10 cellular contexts compared by ENCODE assay signal in the genomic region with DNA sequence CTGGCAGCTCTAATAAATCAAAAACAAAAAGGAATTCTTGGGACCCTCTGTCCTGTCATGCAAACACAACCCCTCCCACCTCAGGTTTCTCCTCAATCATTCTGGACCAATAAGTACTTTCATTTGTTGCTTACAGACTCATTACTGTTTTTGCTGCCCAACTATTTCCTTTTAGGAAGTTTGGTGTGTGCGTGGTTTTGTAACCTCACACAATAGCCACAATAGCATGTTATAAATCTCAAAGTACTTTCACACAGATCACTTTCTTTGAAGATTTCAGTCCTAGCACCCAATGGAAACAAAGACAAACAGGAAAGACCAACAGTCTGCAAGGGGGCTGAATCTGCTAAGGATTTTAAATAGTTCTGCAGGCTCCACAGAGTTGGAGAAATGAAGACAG. TPM values are rescaled to one million over a fixed set of nuclear protein-coding genes. Genes with fewer than 3 reads are reported as not detected.
DNase-seq lines count a peak whose midpoint lies in the region; ATAC-seq, FAIRE-seq and TF ChIP-seq lines count a peak whose summit lies in the region.
"Had no signal": no experiment of that assay in that cellular context is flagged by ENCODE, and none has a peak within 500 bp of the region (broad histone marks: within the 10 kb centered on the region; RNA-seq: fewer than 3 reads in every experiment).

No MANE protein-coding gene starts in this region.

- H3K9me3 ChIP-seq in HepG2 (ENCODE audit: low read length) (no peaks in the 10 kb centered on the region), right lobe of liver (no peaks in the 10 kb centered on the region), keratinocyte (ENCODE audit: control insufficient read depth, low read depth, low read length) (no peaks in the 10 kb centered on the region), vagina (no peaks in the 10 kb centered on the region)

- no peak for TF ChIP-seq CTCF in HepG2 (CRISPR knock-in tag; IDR thresholded peaks at IDR 0.05)
- no peak for TF ChIP-seq CTCF in right lobe of liver (IDR thresholded peaks at IDR 0.05)
- no peak for TF ChIP-seq CTCF in keratinocyte (optimal IDR thresholded peaks at IDR 0.05 in 1 of 3, IDR thresholded peaks at IDR 0.05 in 1 of 3, conservative IDR thresholded peaks at IDR 0.05 in 1 of 3; ENCODE audit: extremely low read depth in 1 of 3, insufficient read depth in 2 of 3, low read length in 3 of 3)
- TF ChIP-seq CTCF in vagina (IDR thresholded peaks at IDR 0.05) = no peak

- peaks cover 62% of the 10 kb centered on the region for H3K4me1 Mint-ChIP-seq in activated naive CD8-positive, alpha-beta T cell treated with anti-CD3 and anti-CD28 coated beads for 36 hours

- H3K4me1 ChIP-seq in HepG2 (ENCODE audit: insufficient read depth, low read length) = peaks cover 85% of the 10 kb centered on the region
- peaks cover 0 to 65% (median 31%) of the 10 kb centered on the region in 4 donors for H3K4me1 ChIP-seq in right lobe of liver
- H3K4me1 ChIP-seq in keratinocyte (ENCODE audit: control insufficient read depth, extremely low read depth, insufficient read depth, low read length) = peaks cover 70% of the 10 kb centered on the region
- peaks cover 85% of the 10 kb centered on the region for H3K4me1 ChIP-seq in vagina

- CTCF ChIA-PET in HepG2 (lab: Yijun Ruan, JAX; ENCODE audit: low intra/inter-chr PET ratio, low total read pairs) = no interaction called here

- DNase-seq in HepG2 (ENCODE audit: low spot score) = peak; percentile 25
- DNase-seq in right lobe of liver = no peak
- DNase-seq in activated naive CD8-positive, alpha-beta T cell treated with anti-CD3 and anti-CD28 coated beads for 36 hours = peak; percentile 19
- DNase-seq in keratinocyte (ENCODE audit: low read depth, low spot score) = no peak
- no peak for DNase-seq in vagina (ENCODE audit: extremely low spot score in 2 of 2)
- DNase-seq: NCI-H748 treated with DMSO at 0.1 percent for 48 hours had no signal

- peaks cover 25% of the 10 kb centered on the region for H3K36me3 Mint-ChIP-seq in activated naive CD8-positive, alpha-beta T cell treated with anti-CD3 and anti-CD28 coated beads for 36 hours

- FAIRE-seq in HepG2 (lab: Jason Lieb, UNC) = no peak
- no peak for FAIRE-seq in keratinocyte (lab: Jason Lieb, UNC)

- peak overlapping the region; percentile 32 for H3K4me3 Mint-ChIP-seq in activated naive CD8-positive, alpha-beta T cell treated with anti-CD3 and anti-CD28 coated beads for 36 hours

- H4K20me1 ChIP-seq in HepG2 (ENCODE audit: insufficient read depth, low read length) (peaks cover 66% of the 10 kb centered on the region), keratinocyte (ENCODE audit: control insufficient read depth, extremely low read depth, insufficient read depth, low read length) (peaks cover 20% of the 10 kb centered on the region)

- H3K36me3 ChIP-seq in HepG2 (replicated peaks in 1 of 2; ENCODE audit: control insufficient read depth in 1 of 2, insufficient read depth in 2 of 2, low read length in 2 of 2) (peaks cover 0 to 7% of the 10 kb centered on the region in 2 experiments; a peak in 1 of 5 replicates), right lobe of liver (no peaks in the 10 kb centered on the region), keratinocyte (ENCODE audit: control insufficient read depth in 2 of 2, extremely low read depth in 1 of 2, insufficient read depth in 2 of 2, low read length in 2 of 2) (peaks cover 1 to 9% of the 10 kb centered on the region in 2 experiments), vagina (no peaks in the 10 kb centered on the region)

- intact Hi-C loops in HepG2 (cut with micrococcal nuclease; ENCODE audit: unreplicated experiment) = no loop called here
- intact Hi-C loops in right lobe of liver (cut with DNase I) = no loop called here
- intact Hi-C loops in vagina (cut with DNase I) = no loop called here

- dilution Hi-C loops in keratinocyte (cut with MboI; ENCODE audit: extremely low pct_ligation_motif_present, low sequenced_read_pairs) = no loop called here

- no peak for TF ChIP-seq EP300 in HepG2 (IDR thresholded peaks at IDR 0.05; ENCODE audit: low read depth in 2 of 2, low read length in 2 of 2)
- TF ChIP-seq EP300 in HepG2 (CRISPR knock-in tag; IDR thresholded peaks at IDR 0.05; ENCODE audit: borderline replicate concordance) = no peak

- no peak for TF ChIP-seq POLR2A in HepG2 (IDR thresholded peaks at IDR 0.05; ENCODE audit: insufficient read depth in 1 of 2, low read depth in 2 of 2, low read length in 2 of 2)
- no peak for TF ChIP-seq POLR2A in right lobe of liver (IDR thresholded peaks at IDR 0.05)
- TF ChIP-seq POLR2A in vagina (IDR thresholded peaks at IDR 0.05) = no peak

- peak overlapping the region; percentile 66 for H3K27ac Mint-ChIP-seq in activated naive CD8-positive, alpha-beta T cell treated with anti-CD3 and anti-CD28 coated beads for 36 hours

- in situ Hi-C loops in HepG2 (cut with HindIII; ENCODE audit: extremely low pct_ligation_motif_present, low pct_unique_long_range_greater_than_20kb) = no loop called here

- peaks cover 96% of the 10 kb centered on the region for H3K79me2 ChIP-seq in HepG2 (ENCODE audit: insufficient read depth, low read length)
- peaks cover 97% of the 10 kb centered on the region for H3K79me2 ChIP-seq in keratinocyte (ENCODE audit: control insufficient read depth, insufficient read depth, low read length)

- H3K27ac ChIP-seq in HepG2 (ENCODE audit: extremely low read length, insufficient read depth, low read length) = peak overlapping the region; percentile 43
- H3K27ac ChIP-seq in right lobe of liver = no peak overlapping the region
- H3K27ac ChIP-seq in keratinocyte (ENCODE audit: control insufficient read depth, insufficient read depth, low read length) = peak overlapping the region; percentile 9
- H3K27ac ChIP-seq in vagina = peak overlapping the region; percentile 54

- ATAC-seq in HepG2 = no peak
- ATAC-seq in right lobe of liver = no peak
- no peak for ATAC-seq in HG03432 (IDR thresholded peaks at IDR 0.05; ENCODE audit: unreplicated experiment)
- no peak for ATAC-seq in HG03571 (IDR thresholded peaks at IDR 0.05; ENCODE audit: unreplicated experiment)
- no peak for ATAC-seq in GM18870 (IDR thresholded peaks at IDR 0.05; ENCODE audit: unreplicated experiment)
- ATAC-seq: HCT116 had no signal

- H3K4me3 ChIP-seq in HepG2 (replicated peaks in 1 of 3; ENCODE audit: insufficient read depth in 1 of 3, low read depth in 2 of 3, low read length in 3 of 3) (peak overlapping the region in 2 of 3 experiments; percentile 25; a peak in 1 of 6 replicates), right lobe of liver (no peak overlapping the region), keratinocyte (ENCODE audit: control insufficient read depth in 2 of 3, extremely low read depth in 1 of 3, insufficient read depth in 2 of 3, low read depth in 1 of 3, low read length in 3 of 3) (no peak overlapping the region), vagina (peak overlapping the region in 1 of 2 donors; percentile 2)

- no peak for TF ChIP-seq RAD21 in HepG2 (CRISPR knock-in tag; IDR thresholded peaks at IDR 0.05)

- H3K4me2 ChIP-seq in HepG2 (ENCODE audit: low read depth, low read length) = peak overlapping the region; percentile 91
- H3K4me2 ChIP-seq in keratinocyte (ENCODE audit: control insufficient read depth, extremely low read depth, insufficient read depth, low read depth, low read length) = peak overlapping the region; percentile 3

- no TSS peak for BruUV-seq in HepG2 (replicated peaks; lab: Mats Ljungman, UMichigan)

- H3K9me1 ChIP-seq in keratinocyte (ENCODE audit: control insufficient read depth, extremely low read depth, insufficient read depth, low read length) = peaks cover 2% of the 10 kb centered on the region

- H3K27me3 ChIP-seq in HepG2 (ENCODE audit: control insufficient read depth in 1 of 2, insufficient read depth in 2 of 2, low read length in 2 of 2) = no peaks in the 10 kb centered on the region; a peak in 1 of 5 replicates
- no peaks in the 10 kb centered on the region for H3K27me3 ChIP-seq in right lobe of liver
- no peaks in the 10 kb centered on the region for H3K27me3 ChIP-seq in keratinocyte (ENCODE audit: control insufficient read depth, extremely low read depth, insufficient read depth, low read length)
- H3K27me3 ChIP-seq in vagina = no peaks in the 10 kb centered on the region

- H3K9me3 Mint-ChIP-seq in activated naive CD8-positive, alpha-beta T cell treated with anti-CD3 and anti-CD28 coated beads for 36 hours = no peaks in the 10 kb centered on the region

- POLR2A ChIA-PET in HepG2 (lab: Yijun Ruan, JAX) = interaction anchor here (1.2 to 3.6 kb wide), 4 partner anchors 9 to 124 kb away, joined by 3 to 23 read pairs (median 10); a partner anchor contains a TSS

- H3K9ac ChIP-seq in HepG2 (ENCODE audit: insufficient read depth, low read depth, low read length) = peak overlapping the region; percentile 94
- no peak overlapping the region for H3K9ac ChIP-seq in keratinocyte (ENCODE audit: control insufficient read depth, extremely low read depth, insufficient read depth, low read length)

- no peak overlapping the region for H2AFZ ChIP-seq in HepG2 (ENCODE audit: low read length)
- no peak overlapping the region for H2AFZ ChIP-seq in keratinocyte (ENCODE audit: control insufficient read depth, low read length)

- 72% methylated on average over 1 of the region's 1 CpG for WGBS in HepG2 (ENCODE audit: low lambda C conversion rate)
- WGBS in right lobe of liver (ENCODE audit: insufficient coverage, low coverage, low lambda C conversion rate, missing lambda C conversion rate) = 45% methylated on average over 1 of the region's 1 CpG

- no peaks in the 10 kb centered on the region for H3K27me3 Mint-ChIP-seq in activated naive CD8-positive, alpha-beta T cell treated with anti-CD3 and anti-CD28 coated beads for 36 hours

RNA-seq across cellular contexts. Expression of a gene that starts 4.4 kb away (rescaled TPM):
- total RNA-seq in HepG2 (2016; rRNA removed; fragmentation: Illumina TruSeq; extraction: Trizol) (178 and 191 TPM in 2 replicates), right lobe of liver (10 to 100 TPM; 26.5 to 70.0 (median 35.4) TPM), vagina (36.1 TPM)
- 169 and 189 TPM in 2 replicates for total RNA-seq in HepG2 (2016; cell fraction: cytosol; rRNA removed; fragmentation: Illumina TruSeq; extraction: Trizol; ENCODE audit: low read depth)
- 186 and 208 TPM in 2 replicates for total RNA-seq in HepG2 (2016; cell fraction: insoluble cytoplasmic fraction; rRNA removed; fragmentation: Illumina TruSeq; extraction: Trizol)
- 148 and 200 TPM in 2 replicates for total RNA-seq in HepG2 (2016; cell fraction: membrane; rRNA removed; fragmentation: Illumina TruSeq; extraction: Trizol)
- 65.1 and 65.8 TPM in 2 replicates for total RNA-seq in HepG2 (2016; cell fraction: nucleus; rRNA removed; fragmentation: Illumina TruSeq; extraction: Trizol)
- polyA plus RNA-seq in HepG2 (2011; rRNA removed) (157 and 166 TPM in 2 replicates), keratinocyte (103 to 136 TPM (median 133 TPM) in 3 replicates)
- polyA plus RNA-seq in HepG2 (2011; cell fraction: cytosol; rRNA removed) = 144 and 170 TPM in 2 replicates
- 42.8 and 46.0 TPM in 2 replicates for polyA plus RNA-seq in HepG2 (2011; cell fraction: nucleus; rRNA removed)
- polyA plus RNA-seq in HepG2 (2012) = 135 and 137 TPM in 2 replicates
- polyA plus RNA-seq in HepG2 (2016; cell fraction: cytosol; fragmentation: Illumina TruSeq; extraction: Trizol; ENCODE audit: low read depth) = 114 and 150 TPM in 2 replicates
- polyA plus RNA-seq in HepG2 (2016; cell fraction: insoluble cytoplasmic fraction; fragmentation: Illumina TruSeq; extraction: Trizol; ENCODE audit: low read depth) = 163 and 186 TPM in 2 replicates
- polyA plus RNA-seq in HepG2 (2016; cell fraction: membrane; fragmentation: Illumina TruSeq; extraction: Trizol; ENCODE audit: low read depth) = 111 and 143 TPM in 2 replicates
- polyA plus RNA-seq in HepG2 (2016; cell fraction: nucleus; fragmentation: Illumina TruSeq; extraction: Trizol; ENCODE audit: insufficient read depth, low read depth) = 92.9 and 98.5 TPM in 2 replicates
- polyA minus RNA-seq in HepG2 (2011; rRNA and poly(A)+ RNA removed; ENCODE audit: low replicate concordance) = 33.2 and 40.9 TPM in 2 replicates
- 22.7 and 28.4 TPM in 2 replicates for polyA minus RNA-seq in HepG2 (2011; cell fraction: cytosol; rRNA and poly(A)+ RNA removed)
- 20.0 and 21.5 TPM in 2 replicates for polyA minus RNA-seq in HepG2 (2011; cell fraction: nucleus; rRNA and poly(A)+ RNA removed)
- 10 to 100 TPM; 58.5 to 60.8 TPM for total RNA-seq in activated naive CD8-positive, alpha-beta T cell treated with anti-CD3 and anti-CD28 coated beads for 36 hours
- polyA plus RNA-seq in keratinocyte (2011; ENCODE audit: low read depth) = 45.9 TPM
- 88.9 and 109 TPM in 2 replicates for polyA plus RNA-seq in keratinocyte (2011; cell fraction: cytosol; rRNA removed)
- 49.1 and 53.5 TPM in 2 replicates for polyA plus RNA-seq in keratinocyte (2011; cell fraction: nucleus; rRNA removed)
- polyA plus RNA-seq in keratinocyte (2012; ENCODE audit: low replicate concordance) = 77.7 and 139 TPM in 2 replicates
- 33.2 to 34.7 TPM (median 34.0 TPM) in 3 replicates for polyA minus RNA-seq in keratinocyte
- polyA minus RNA-seq in keratinocyte (2011; cell fraction: cytosol; rRNA and poly(A)+ RNA removed) = 33.4 TPM
- 12.3 and 12.7 TPM in 2 replicates for polyA minus RNA-seq in keratinocyte (2011; cell fraction: nucleus; rRNA and poly(A)+ RNA removed)

RNA-seq across cellular contexts. Expression of a gene that starts 4.5 kb away (rescaled TPM):
- 13.9 and 27.4 TPM in 2 replicates for total RNA-seq in HepG2 (2016; rRNA removed; fragmentation: Illumina TruSeq; extraction: Trizol)
- 5.1 and 5.8 TPM in 2 replicates for total RNA-seq in HepG2 (2016; cell fraction: cytosol; rRNA removed; fragmentation: Illumina TruSeq; extraction: Trizol; ENCODE audit: low read depth)
- total RNA-seq in HepG2 (2016; cell fraction: insoluble cytoplasmic fraction; rRNA removed; fragmentation: Illumina TruSeq; extraction: Trizol) = 11.4 and 28.3 TPM in 2 replicates
- total RNA-seq in HepG2 (2016; cell fraction: membrane; rRNA removed; fragmentation: Illumina TruSeq; extraction: Trizol) = 14.9 and 15.8 TPM in 2 replicates
- 28.7 and 33.8 TPM in 2 replicates for total RNA-seq in HepG2 (2016; cell fraction: nucleus; rRNA removed; fragmentation: Illumina TruSeq; extraction: Trizol)
- 75.8 and 83.8 TPM in 2 replicates for polyA plus RNA-seq in HepG2 (2011; rRNA removed)
- 81.0 and 82.0 TPM in 2 replicates for polyA plus RNA-seq in HepG2 (2011; cell fraction: cytosol; rRNA removed)
- 185 and 224 TPM in 2 replicates for polyA plus RNA-seq in HepG2 (2011; cell fraction: nucleus; rRNA removed)
- polyA plus RNA-seq in HepG2 (2012) = 37.7 and 41.7 TPM in 2 replicates
- 5.0 and 5.6 TPM in 2 replicates for polyA plus RNA-seq in HepG2 (2016; cell fraction: cytosol; fragmentation: Illumina TruSeq; extraction: Trizol; ENCODE audit: low read depth)
- polyA plus RNA-seq in HepG2 (2016; cell fraction: insoluble cytoplasmic fraction; fragmentation: Illumina TruSeq; extraction: Trizol; ENCODE audit: low read depth) = 13.6 and 16.8 TPM in 2 replicates
- 10.0 and 10.2 TPM in 2 replicates for polyA plus RNA-seq in HepG2 (2016; cell fraction: membrane; fragmentation: Illumina TruSeq; extraction: Trizol; ENCODE audit: low read depth)
- polyA plus RNA-seq in HepG2 (2016; cell fraction: nucleus; fragmentation: Illumina TruSeq; extraction: Trizol; ENCODE audit: insufficient read depth, low read depth) = 69.5 and 76.1 TPM in 2 replicates
- polyA minus RNA-seq in HepG2 (2011; rRNA and poly(A)+ RNA removed; ENCODE audit: low replicate concordance) = 62.2 and 179 TPM in 2 replicates
- 36.8 and 42.0 TPM in 2 replicates for polyA minus RNA-seq in HepG2 (2011; cell fraction: cytosol; rRNA and poly(A)+ RNA removed)
- polyA minus RNA-seq in HepG2 (2011; cell fraction: nucleus; rRNA and poly(A)+ RNA removed) = 36.6 and 36.8 TPM in 2 replicates
- 10 to 100 TPM; 30.6 to 41.0 (median 36.8) TPM for total RNA-seq in right lobe of liver
- 10 to 100 TPM; 11.7 to 12.1 TPM for total RNA-seq in activated naive CD8-positive, alpha-beta T cell treated with anti-CD3 and anti-CD28 coated beads for 36 hours
- polyA plus RNA-seq in keratinocyte = 64.8 to 110 TPM (median 80.8 TPM) in 3 replicates
- polyA plus RNA-seq in keratinocyte (2011; ENCODE audit: low read depth) = 28.5 TPM
- polyA plus RNA-seq in keratinocyte (2011; cell fraction: cytosol; rRNA removed) = 66.2 and 76.7 TPM in 2 replicates
- 203 and 247 TPM in 2 replicates for polyA plus RNA-seq in keratinocyte (2011; cell fraction: nucleus; rRNA removed)
- 54.7 and 68.7 TPM in 2 replicates for polyA plus RNA-seq in keratinocyte (2012; ENCODE audit: low replicate concordance)
- polyA minus RNA-seq in keratinocyte = 151 to 266 TPM (median 170 TPM) in 3 replicates
- polyA minus RNA-seq in keratinocyte (2011; cell fraction: cytosol; rRNA and poly(A)+ RNA removed) = 121 TPM
- 107 and 122 TPM in 2 replicates for polyA minus RNA-seq in keratinocyte (2011; cell fraction: nucleus; rRNA and poly(A)+ RNA removed)
- 32.4 TPM for total RNA-seq in vagina

RNA-seq across cellular contexts. Expression of a gene that starts 35.8 kb away (rescaled TPM):
- total RNA-seq in HepG2 (2016; rRNA removed; fragmentation: Illumina TruSeq; extraction: Trizol) (0.07 TPM in 1 of 2 replicates, not detected in the other), right lobe of liver (under 1 TPM in 2 of 6 experiments, not detected in 4; 0.22 to 0.31 TPM), vagina (2.0 TPM)
- total RNA-seq in HepG2 (2016; cell fraction: cytosol; rRNA removed; fragmentation: Illumina TruSeq; extraction: Trizol; ENCODE audit: low read depth) = not detected in 2 replicates
- total RNA-seq in HepG2 (2016; cell fraction: insoluble cytoplasmic fraction; rRNA removed; fragmentation: Illumina TruSeq; extraction: Trizol) = not detected in 2 replicates
- total RNA-seq in HepG2 (2016; cell fraction: membrane; rRNA removed; fragmentation: Illumina TruSeq; extraction: Trizol) = not detected in 2 replicates
- not detected in 2 replicates for total RNA-seq in HepG2 (2016; cell fraction: nucleus; rRNA removed; fragmentation: Illumina TruSeq; extraction: Trizol)
- polyA plus RNA-seq in HepG2 (2011; rRNA removed) (0.11 and 0.13 TPM in 2 replicates), keratinocyte (0.04 TPM in 1 of 3 replicates, not detected in the others)
- polyA plus RNA-seq in HepG2 (2011; cell fraction: cytosol; rRNA removed) = 0.03 and 0.05 TPM in 2 replicates
- polyA plus RNA-seq in HepG2 (2011; cell fraction: nucleus; rRNA removed) = 0.71 and 0.74 TPM in 2 replicates
- polyA plus RNA-seq in HepG2 (2012) = 0.07 and 0.09 TPM in 2 replicates
- polyA plus RNA-seq in HepG2 (2016; cell fraction: cytosol; fragmentation: Illumina TruSeq; extraction: Trizol; ENCODE audit: low read depth) = not detected in 2 replicates
- polyA plus RNA-seq in HepG2 (2016; cell fraction: insoluble cytoplasmic fraction; fragmentation: Illumina TruSeq; extraction: Trizol; ENCODE audit: low read depth) = not detected in 2 replicates
- not detected in 2 replicates for polyA plus RNA-seq in HepG2 (2016; cell fraction: membrane; fragmentation: Illumina TruSeq; extraction: Trizol; ENCODE audit: low read depth)
- not detected in 2 replicates for polyA plus RNA-seq in HepG2 (2016; cell fraction: nucleus; fragmentation: Illumina TruSeq; extraction: Trizol; ENCODE audit: insufficient read depth, low read depth)
- polyA minus RNA-seq in HepG2 (2011; rRNA and poly(A)+ RNA removed; ENCODE audit: low replicate concordance) = 0.07 TPM in 1 of 2 replicates, not detected in the other
- polyA minus RNA-seq in HepG2 (2011; cell fraction: cytosol; rRNA and poly(A)+ RNA removed) = not detected in 2 replicates
- polyA minus RNA-seq in HepG2 (2011; cell fraction: nucleus; rRNA and poly(A)+ RNA removed) = 0.37 TPM in 1 of 2 replicates, not detected in the other
- under 1 TPM; 0.12 to 0.25 TPM for total RNA-seq in activated naive CD8-positive, alpha-beta T cell treated with anti-CD3 and anti-CD28 coated beads for 36 hours
- polyA plus RNA-seq in keratinocyte (2011; ENCODE audit: low read depth) = not detected
- polyA plus RNA-seq in keratinocyte (2011; cell fraction: cytosol; rRNA removed) = not detected in 2 replicates
- 0.05 TPM in 1 of 2 replicates, not detected in the other for polyA plus RNA-seq in keratinocyte (2011; cell fraction: nucleus; rRNA removed)
- polyA plus RNA-seq in keratinocyte (2012; ENCODE audit: low replicate concordance) = 0.05 TPM in 1 of 2 replicates, not detected in the other
- polyA minus RNA-seq in keratinocyte = not detected in 3 replicates
- not detected for polyA minus RNA-seq in keratinocyte (2011; cell fraction: cytosol; rRNA and poly(A)+ RNA removed)
- not detected in 2 replicates for polyA minus RNA-seq in keratinocyte (2011; cell fraction: nucleus; rRNA and poly(A)+ RNA removed)

Comparison
In these comparisons a context has a peak if more than half of its experiments do, and no peak if none do; other contexts are left out.
1. DNase-seq: peak in HepG2 (single experiment) and activated naive CD8-positive, alpha-beta T cell treated with anti-CD3 and anti-CD28 coated beads for 36 hours (single experiment); none in right lobe of liver (0 of 3), keratinocyte (single experiment) and vagina (0 of 2).
2. H3K27ac ChIP-seq: peak in HepG2 (single experiment), keratinocyte (single experiment) and vagina (single experiment); none in right lobe of liver (0 of 3).
3. H3K4me3 ChIP-seq: peak in HepG2 (2 of 3); none in right lobe of liver (0 of 3) and keratinocyte (0 of 3).